ENCODE assay signal across 28 cellular contexts in the genomic region with DNA sequence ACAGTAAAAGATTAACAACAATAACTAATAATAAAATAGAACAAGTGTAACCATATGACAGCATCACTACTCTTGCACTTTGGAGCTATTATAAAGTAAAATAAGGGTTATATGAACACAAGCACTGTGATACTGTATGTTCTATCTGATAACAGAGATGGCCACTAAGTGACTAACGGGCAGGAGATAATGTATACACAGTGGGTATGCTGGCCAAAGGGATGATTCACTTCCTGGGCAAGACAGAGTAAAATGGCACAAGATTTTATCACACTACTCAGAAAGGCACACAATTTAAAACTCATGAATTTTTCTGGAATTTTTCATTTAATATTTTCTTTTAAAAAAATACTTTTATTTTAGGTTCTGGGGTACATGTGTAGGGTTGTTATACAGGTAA. TPM values are rescaled to one million over a fixed set of nuclear protein-coding genes. Genes with fewer than 3 reads are reported as not detected.
A peak's percentile ranks its signal among the peaks of the same experiment; 100 is the strongest.
DNase-seq lines count a peak whose midpoint lies in the region; ATAC-seq, FAIRE-seq and TF ChIP-seq lines count a peak whose summit lies in the region.
"Had no signal": no experiment of that assay in that cellular context is flagged by ENCODE, and none has a peak within 500 bp of the region (broad histone marks: within the 10 kb centered on the region; RNA-seq: fewer than 3 reads in every experiment).

No MANE protein-coding gene starts in this region.

- no peaks in the 10 kb centered on the region for H3K4me1 Mint-ChIP-seq in MCF 10A (ENCODE audit: insufficient read depth, unreplicated experiment)
- H3K4me1 Mint-ChIP-seq: activated CD4-positive, alpha-beta memory T cell treated with anti-CD3 and anti-CD28 coated beads, Interleukin-2, amount 10 ng/mL, durations not matched to agents 7 days and 5 days; H9; memory B cell had no signal

- no peaks in the 10 kb centered on the region for H3K4me1 ChIP-seq in breast epithelium
- H3K4me1 ChIP-seq in mammary epithelial cell (ENCODE audit: insufficient read depth, low read length), result peaks cover 7% of the 10 kb centered on the region
- no peaks in the 10 kb centered on the region for H3K4me1 ChIP-seq in left lung
- H3K4me1 ChIP-seq in right cardiac atrium (ENCODE audit: control insufficient read depth, insufficient read depth, low read length), result no peaks in the 10 kb centered on the region
- H3K4me1 ChIP-seq: BLaER1, parathyroid adenoma, stomach, upper lobe of left lung had no signal

- no peaks in the 10 kb centered on the region for H3K9me3 Mint-ChIP-seq in MCF 10A (ENCODE audit: unreplicated experiment)
- H3K9me3 Mint-ChIP-seq: activated CD4-positive, alpha-beta memory T cell treated with anti-CD3 and anti-CD28 coated beads, Interleukin-2, amount 10 ng/mL, durations not matched to agents 7 days and 5 days; H9; IgD-negative memory B cell; memory B cell; T-helper 1 cell treated with Interleukin-12 subunit alpha and Interleukin-12 subunit beta and Interleukin-4 antibody, amounts not matched to agents 30 μg/mL and 1 μg/mL, for 36 hours had no signal

- no peak overlapping the region for H3K27ac ChIP-seq in breast epithelium
- H3K27ac ChIP-seq in mammary epithelial cell (ENCODE audit: insufficient read depth, low read depth, low read length), result no peak overlapping the region
- H3K27ac ChIP-seq in left lung, result no peak overlapping the region
- H3K27ac ChIP-seq in right cardiac atrium (ENCODE audit: low read length), result no peak overlapping the region
- H3K27ac ChIP-seq: BLaER1, parathyroid adenoma, stomach, upper lobe of left lung had no signal

- no peaks in the 10 kb centered on the region for H3K27me3 ChIP-seq in breast epithelium
- H3K27me3 ChIP-seq in mammary epithelial cell (ENCODE audit: insufficient read depth, low read length), result no peaks in the 10 kb centered on the region
- no peaks in the 10 kb centered on the region for H3K27me3 ChIP-seq in left lung
- H3K27me3 ChIP-seq in right cardiac atrium (ENCODE audit: control insufficient read depth, insufficient read depth), result no peaks in the 10 kb centered on the region
- H3K27me3 ChIP-seq: BLaER1, stomach, upper lobe of left lung had no signal

- H3K9ac ChIP-seq in mammary epithelial cell (ENCODE audit: insufficient read depth, low read length), result no peak overlapping the region
- H3K9ac ChIP-seq: BLaER1, parathyroid adenoma had no signal

- BruUV-seq in MCF 10A (replicated peaks; lab: Mats Ljungman, UMichigan) (no TSS peak), mammary epithelial cell (replicated peaks; lab: Mats Ljungman, UMichigan) (no TSS peak)

- no peak overlapping the region for H3K27ac Mint-ChIP-seq in MCF 10A (ENCODE audit: low read depth, unreplicated experiment)
- H3K27ac Mint-ChIP-seq: activated CD4-positive, alpha-beta memory T cell treated with anti-CD3 and anti-CD28 coated beads, Interleukin-2, amount 10 ng/mL, durations not matched to agents 7 days and 5 days; H9; IgD-negative memory B cell; memory B cell; T-helper 1 cell treated with Interleukin-12 subunit alpha and Interleukin-12 subunit beta and Interleukin-4 antibody, amounts not matched to agents 30 μg/mL and 1 μg/mL, for 36 hours had no signal

- H3K9me3 ChIP-seq in breast epithelium (no peaks in the 10 kb centered on the region), mammary epithelial cell (replicated peaks; ENCODE audit: insufficient read depth, low read length) (no peaks in the 10 kb centered on the region), left lung (peaks cover 0 to 2% of the 10 kb centered on the region in 2 donors), right cardiac atrium (ENCODE audit: control insufficient read depth, low read length) (no peaks in the 10 kb centered on the region)
- H3K9me3 ChIP-seq: BLaER1, stomach, upper lobe of left lung had no signal

- H3K4me2 ChIP-seq in mammary epithelial cell (ENCODE audit: insufficient read depth, low read depth, low read length), result no peak overlapping the region
- H3K4me2 ChIP-seq: BLaER1 had no signal

- H3K4me3 ChIP-seq in breast epithelium (no peak overlapping the region), mammary epithelial cell (replicated peaks in 1 of 3; ENCODE audit: insufficient read depth in 1 of 3, low read depth in 2 of 3, low read length in 3 of 3) (no peak overlapping the region), left lung (no peak overlapping the region), right cardiac atrium (ENCODE audit: low read length) (no peak overlapping the region)
- H3K4me3 ChIP-seq: BLaER1, GM12878, stomach, upper lobe of left lung had no signal

- no peaks in the 10 kb centered on the region for H3K79me2 ChIP-seq in mammary epithelial cell (ENCODE audit: insufficient read depth, low read length)
- H3K79me2 ChIP-seq: parathyroid adenoma had no signal

- no peak for TF ChIP-seq POLR2A in breast epithelium (IDR thresholded peaks at IDR 0.05)

- FAIRE-seq in RCC 7860 (lab: Jason Lieb, UNC), result peak; percentile 88
- FAIRE-seq: A204.1, colon, GM12878, kidney had no signal

- H4K20me1 ChIP-seq in mammary epithelial cell (ENCODE audit: insufficient read depth, low read length), result no peaks in the 10 kb centered on the region
- H4K20me1 ChIP-seq: BLaER1 had no signal

- POLR2A ChIA-PET in MCF 10A (lab: Yijun Ruan, JAX), result no interaction called here

- TF ChIP-seq CTCF in MCF 10A (IDR thresholded peaks at IDR 0.05; ENCODE audit: unreplicated experiment) (no peak), breast epithelium (IDR thresholded peaks at IDR 0.05) (no peak), mammary epithelial cell (conservative IDR thresholded peaks at IDR 0.05 in 1 of 2, IDR thresholded peaks at IDR 0.05 in 1 of 2; ENCODE audit: extremely low read depth in 1 of 2, insufficient read depth in 1 of 2, low read depth in 1 of 2, low read length in 2 of 2) (no peak), left lung (IDR thresholded peaks at IDR 0.05) (no peak)

- CTCF ChIA-PET in MCF 10A (lab: Yijun Ruan, JAX), result no interaction called here
- CTCF ChIA-PET in mammary epithelial cell (lab: Charles Lee; ENCODE audit: low non-redundant PET), result no interaction called here

- no peak overlapping the region for H2AFZ ChIP-seq in mammary epithelial cell (ENCODE audit: low read depth, low read length)
- H2AFZ ChIP-seq: parathyroid adenoma had no signal

- intact Hi-C loops in MCF 10A (cut with micrococcal nuclease), result no loop called here
- intact Hi-C loops in breast epithelium (cut with DNase I; ENCODE audit: low total_unique reads), result no loop called here
- intact Hi-C loops in mammary epithelial cell (cut with micrococcal nuclease), result no loop called here
- intact Hi-C loops in left lung (cut with DNase I), result no loop called here
- intact Hi-C loops in right cardiac atrium (cut with DNase I), result no loop called here

- H3K36me3 ChIP-seq in breast epithelium (no peaks in the 10 kb centered on the region), mammary epithelial cell (ENCODE audit: insufficient read depth, low read length) (no peaks in the 10 kb centered on the region), left lung (no peaks in the 10 kb centered on the region)
- H3K36me3 ChIP-seq: BLaER1, stomach, upper lobe of left lung had no signal

- no peaks in the 10 kb centered on the region for H3K27me3 Mint-ChIP-seq in MCF 10A (ENCODE audit: insufficient read depth, unreplicated experiment)
- H3K27me3 Mint-ChIP-seq: activated CD4-positive, alpha-beta memory T cell treated with anti-CD3 and anti-CD28 coated beads, Interleukin-2, amount 10 ng/mL, durations not matched to agents 7 days and 5 days had no signal

- no peaks in the 10 kb centered on the region for H3K36me3 Mint-ChIP-seq in MCF 10A (ENCODE audit: insufficient read depth, unreplicated experiment)
- H3K36me3 Mint-ChIP-seq: memory B cell, naive B cell had no signal

- 0% methylated on average over 1 of the region's 1 CpG for WGBS in mammary epithelial cell (ENCODE audit: low coverage, missing lambda C conversion rate)
- 54% methylated on average over 1 of the region's 1 CpG for WGBS in right cardiac atrium

- no peak for ATAC-seq in left lung
- ATAC-seq in right cardiac atrium, result no peak
- ATAC-seq in GM21390 (IDR thresholded peaks at IDR 0.05; ENCODE audit: unreplicated experiment), result no peak
- ATAC-seq: GM12878 had no signal

- H3K4me3 Mint-ChIP-seq in MCF 10A (ENCODE audit: unreplicated experiment), result no peak overlapping the region
- H3K4me3 Mint-ChIP-seq: activated CD4-positive, alpha-beta memory T cell treated with anti-CD3 and anti-CD28 coated beads, Interleukin-2, amount 10 ng/mL, durations not matched to agents 7 days and 5 days; H9; IgD-negative memory B cell; memory B cell; naive B cell; T-helper 1 cell treated with Interleukin-12 subunit alpha and Interleukin-12 subunit beta and Interleukin-4 antibody, amounts not matched to agents 30 μg/mL and 1 μg/mL, for 36 hours had no signal

- in situ Hi-C loops in mammary epithelial cell (cut with MboI; ENCODE audit: low sequenced_read_pairs in 2 of 2), result no loop called here

- dilution Hi-C loops in mammary epithelial cell (cut with HindIII; ENCODE audit: low sequenced_read_pairs), result no loop called here

- peak; percentile 61 for DNase-seq in MCF 10A (ENCODE audit: unreplicated experiment)
- DNase-seq in breast epithelium (ENCODE audit: low spot score in 2 of 2), result no peak
- peak; percentile 61 for DNase-seq in RCC 7860 (ENCODE audit: low spot score)
- DNase-seq in mammary epithelial cell, result peak; percentile 50
- no peak for DNase-seq in GDM1 (lab: John Stamatoyannopoulos, UW)
- DNase-seq in left lung, result no peak
- DNase-seq in right cardiac atrium, result no peak
- DNase-seq: activated CD4-positive, alpha-beta memory T cell treated with anti-CD3 and anti-CD28 coated beads, Interleukin-2, amount 10 ng/mL, durations not matched to agents 7 days and 5 days; activated naive CD4-positive, alpha-beta T cell treated with Interleukin-2 at 50 U/mL for 16 hours; activated T-cell treated with anti-CD3 and anti-CD28 coated beads, Interleukin-2, amount 50 U/mL, for 1 hour; GF-D8; H9; kidney; naive B cell; NCI-H1105; SIG-M5; stomach; upper lobe of left lung had no signal

RNA-seq across cellular contexts. Expression of gene SLC9C2, which starts 12.3 kb away (rescaled TPM):
- total RNA-seq in MCF 10A (2022), result not detected in 2 replicates
- not detected for total RNA-seq in breast epithelium
- not detected for total RNA-seq in mammary epithelial cell
- polyA plus RNA-seq in mammary epithelial cell, result 0.01 TPM
- polyA minus RNA-seq in mammary epithelial cell, result not detected
- total RNA-seq in left lung, result under 1 TPM; 0.35 to 0.47 TPM
- under 1 TPM; 0.12 to 0.42 (median 0.32) TPM for total RNA-seq in right cardiac atrium
- polyA plus RNA-seq in right cardiac atrium, result 0.09 TPM
- total RNA-seq: activated CD4-positive, alpha-beta memory T cell treated with anti-CD3 and anti-CD28 coated beads, Interleukin-2, amount 10 ng/mL, durations not matched to agents 7 days and 5 days; fibroblast of villous mesenchyme; GM12878; H9 had no signal
- polyA plus RNA-seq: GM12878, IgD-negative memory B cell, stomach had no signal

RNA-seq across cellular contexts. Expression of gene TEX50, which starts 44.6 kb away (rescaled TPM):
- total RNA-seq in MCF 10A (2022) (not detected in 2 replicates), breast epithelium (not detected), mammary epithelial cell (not detected), left lung (not detected), right cardiac atrium (not detected)
- polyA plus RNA-seq in mammary epithelial cell (not detected), right cardiac atrium (not detected)
- polyA minus RNA-seq in mammary epithelial cell, result not detected
- total RNA-seq: activated CD4-positive, alpha-beta memory T cell treated with anti-CD3 and anti-CD28 coated beads, Interleukin-2, amount 10 ng/mL, durations not matched to agents 7 days and 5 days; fibroblast of villous mesenchyme; GM12878; H9; kidney; stomach; upper lobe of left lung had no signal
- polyA plus RNA-seq: GM12878, IgD-negative memory B cell, stomach had no signal

Comparison
In these comparisons a context has a peak if more than half of its experiments do, and no peak if none do; other contexts are left out.
1. DNase-seq: peak in MCF 10A (single experiment), RCC 7860 (single experiment) and mammary epithelial cell (single experiment); none in breast epithelium (0 of 2), GDM1 (single experiment), left lung (0 of 2) and right cardiac atrium (0 of 3).